In genomic region chr15:53648934-53649333, GRCh38 we compare ENCODE assay signal across 20 cellular contexts.
DNase-seq lines count a peak whose midpoint lies in the region; ATAC-seq, FAIRE-seq and TF ChIP-seq lines count a peak whose summit lies in the region.
"Had no signal": no experiment of that assay in that cellular context is flagged by ENCODE, and none has a peak within 500 bp of the region (broad histone marks: within the 10 kb centered on the region; RNA-seq: fewer than 3 reads in every experiment).

No MANE protein-coding gene starts in this region.

- intact Hi-C loops in HepG2 (cut with micrococcal nuclease; ENCODE audit: unreplicated experiment) = no loop called here

- H3K4me3 ChIP-seq in liver (ENCODE audit: low read depth in 1 of 3, low read length in 3 of 3) (no peak overlapping the region), HepG2 (replicated peaks in 1 of 3; ENCODE audit: insufficient read depth in 1 of 3, low read depth in 2 of 3, low read length in 3 of 3) (no peak overlapping the region)
- H3K4me3 ChIP-seq: A549; BLaER1 treated with 17β-estradiol and CSF1 and Interleukin-3, amounts not matched to agents 10 nM and 100 nM had no signal

- POLR2A ChIA-PET in HepG2 (lab: Yijun Ruan, JAX) = no interaction called here

- CTCF ChIA-PET in HepG2 (lab: Yijun Ruan, JAX; ENCODE audit: low intra/inter-chr PET ratio, low total read pairs) = no interaction called here

- H3K27ac ChIP-seq in liver (ENCODE audit: low read depth in 1 of 2, low read length in 2 of 2) = no peak overlapping the region
- no peak overlapping the region for H3K27ac ChIP-seq in HepG2 (ENCODE audit: extremely low read length, insufficient read depth, low read length)
- H3K27ac ChIP-seq: 22Rv1; A549; BLaER1 treated with 17β-estradiol and CSF1 and Interleukin-3, amounts not matched to agents 10 nM and 100 nM; C4-2B had no signal

- DNase-seq in HepG2 (ENCODE audit: low spot score) (no peak), left lobe of liver (ENCODE audit: low spot score) (no peak), HK-2 (ENCODE audit: unreplicated experiment) (no peak)
- DNase-seq: AML-193; Caco-2; Calu3; CD4-positive, alpha-beta T cell; CD8-positive, alpha-beta T cell; DMS79 treated with DMSO at 0.1 percent for 48 hours; GF-D8 had no signal

- no peak overlapping the region for H3K4me2 ChIP-seq in HepG2 (ENCODE audit: low read depth, low read length)
- H3K4me2 ChIP-seq: A549; BLaER1 treated with 17β-estradiol and CSF1 and Interleukin-3, amounts not matched to agents 10 nM and 100 nM had no signal

- TF ChIP-seq EP300 in HepG2 (IDR thresholded peaks at IDR 0.05; ENCODE audit: low read depth in 2 of 2, low read length in 2 of 2) (no peak), HepG2 (CRISPR knock-in tag; IDR thresholded peaks at IDR 0.05; ENCODE audit: borderline replicate concordance) (no peak)

- no peak for TF ChIP-seq POLR2A in HepG2 (IDR thresholded peaks at IDR 0.05; ENCODE audit: insufficient read depth in 1 of 2, low read depth in 2 of 2, low read length in 2 of 2)

- 63% methylated on average over 2 of the region's 2 CpGs for WGBS in liver
- WGBS in HepG2 (ENCODE audit: low lambda C conversion rate) = 47% methylated on average over 2 of the region's 2 CpGs

- peaks cover 0 to 3% (median 0%) of the 10 kb centered on the region in 4 donors for H3K36me3 ChIP-seq in liver (ENCODE audit: control insufficient read depth in 4 of 4, insufficient read depth in 3 of 4, low read depth in 1 of 4, low read length in 3 of 4)
- H3K36me3 ChIP-seq in HepG2 (replicated peaks in 1 of 2; ENCODE audit: control insufficient read depth in 1 of 2, insufficient read depth in 2 of 2, low read length in 2 of 2) = no peaks in the 10 kb centered on the region
- H3K36me3 ChIP-seq: BLaER1 treated with 17β-estradiol and CSF1 and Interleukin-3, amounts not matched to agents 10 nM and 100 nM had no signal

- no peak for TF ChIP-seq RAD21 in liver (IDR thresholded peaks at IDR 0.05)
- no peak for TF ChIP-seq RAD21 in HepG2 (CRISPR knock-in tag; IDR thresholded peaks at IDR 0.05)

- H3K9me3 ChIP-seq in liver (ENCODE audit: control insufficient read depth in 4 of 4, low read length in 3 of 4) = no peaks in the 10 kb centered on the region
- no peaks in the 10 kb centered on the region for H3K9me3 ChIP-seq in HepG2 (ENCODE audit: low read length)
- H3K9me3 ChIP-seq: A549; BLaER1 treated with 17β-estradiol and CSF1 and Interleukin-3, amounts not matched to agents 10 nM and 100 nM; Caco-2 had no signal

- no peak overlapping the region for H2AFZ ChIP-seq in HepG2 (ENCODE audit: low read length)

- BruUV-seq in HepG2 (replicated peaks; lab: Mats Ljungman, UMichigan) = no TSS peak

- H3K4me1 ChIP-seq in liver (ENCODE audit: control insufficient read depth in 4 of 4, insufficient read depth in 4 of 4, low read length in 3 of 4) = peaks cover 0 to 12% (median 4%) of the 10 kb centered on the region in 4 donors
- H3K4me1 ChIP-seq in HepG2 (ENCODE audit: insufficient read depth, low read length) = no peaks in the 10 kb centered on the region
- H3K4me1 ChIP-seq: BLaER1 treated with 17β-estradiol and CSF1 and Interleukin-3, amounts not matched to agents 10 nM and 100 nM; Caco-2 had no signal

- no peak overlapping the region for H3K9ac ChIP-seq in liver (ENCODE audit: low read depth in 1 of 2, low read length in 2 of 2)
- no peak overlapping the region for H3K9ac ChIP-seq in HepG2 (ENCODE audit: insufficient read depth, low read depth, low read length)
- H3K9ac ChIP-seq: BLaER1 treated with 17β-estradiol and CSF1 and Interleukin-3, amounts not matched to agents 10 nM and 100 nM had no signal

- no peak for ATAC-seq in HepG2
- peak; percentile 80 for ATAC-seq in left lobe of liver
- ATAC-seq in HG03565 (IDR thresholded peaks at IDR 0.05; ENCODE audit: unreplicated experiment) = no peak
- ATAC-seq: A549; CD8-positive, alpha-beta T cell had no signal

- H3K27me3 ChIP-seq in liver (ENCODE audit: control insufficient read depth in 4 of 4, insufficient read depth in 4 of 4, low read length in 3 of 4) = no peaks in the 10 kb centered on the region
- H3K27me3 ChIP-seq in HepG2 (ENCODE audit: control insufficient read depth in 1 of 2, insufficient read depth in 2 of 2, low read length in 2 of 2) = no peaks in the 10 kb centered on the region
- H3K27me3 ChIP-seq: BLaER1 treated with 17β-estradiol and CSF1 and Interleukin-3, amounts not matched to agents 10 nM and 100 nM had no signal

- FAIRE-seq in HepG2 (lab: Jason Lieb, UNC) = no peak
- FAIRE-seq: D721Med, G401.6, GM12891, GM19239 had no signal

- H4K20me1 ChIP-seq in HepG2 (ENCODE audit: insufficient read depth, low read length) = no peaks in the 10 kb centered on the region
- H4K20me1 ChIP-seq: BLaER1 treated with 17β-estradiol and CSF1 and Interleukin-3, amounts not matched to agents 10 nM and 100 nM had no signal

- in situ Hi-C loops in HepG2 (cut with HindIII; ENCODE audit: extremely low pct_ligation_motif_present, low pct_unique_long_range_greater_than_20kb) = no loop called here

- H3K79me2 ChIP-seq in HepG2 (ENCODE audit: insufficient read depth, low read length) = no peaks in the 10 kb centered on the region

- TF ChIP-seq CTCF in liver (IDR thresholded peaks at IDR 0.05; ENCODE audit: low read depth, low read length, missing input control) = no peak
- TF ChIP-seq CTCF in HepG2 (CRISPR knock-in tag; IDR thresholded peaks at IDR 0.05) = no peak

TF ChIP-seq in liver, 16 proteins besides CTCF, POLR2A, EP300 and RAD21:
- peak; percentile 14 for TF ChIP-seq SP1 (IDR thresholded peaks at IDR 0.05)
- TF ChIP-seq JUND (IDR thresholded peaks at IDR 0.05) = no peak
- TF ChIP-seq ATF3 (IDR thresholded peaks at IDR 0.05) = no peak
- TF ChIP-seq RXRA (IDR thresholded peaks at IDR 0.05) = peak; percentile 86 to 89
- TF ChIP-seq HNF4A (conservative IDR thresholded peaks at IDR 0.05) = peak in 1 of 2 donors; percentile 12
- TF ChIP-seq EGR1 (IDR thresholded peaks at IDR 0.05; ENCODE audit: low read depth in 2 of 2) = no peak
TF ChIP-seq in liver: peak in this region for 3.

TF ChIP-seq in HepG2, 621 proteins besides CTCF, POLR2A, EP300 and RAD21:
- TF ChIP-seq KDM6A (CRISPR knock-in tag; IDR thresholded peaks at IDR 0.05; ENCODE audit: low read depth) = no peak
- TF ChIP-seq SMAD9 (CRISPR knock-in tag; IDR thresholded peaks at IDR 0.05) = no peak
- TF ChIP-seq HDAC1 (CRISPR knock-in tag; IDR thresholded peaks at IDR 0.05) = no peak
- TF ChIP-seq CCDC6 (CRISPR knock-in tag; IDR thresholded peaks at IDR 0.05) = no peak
- TF ChIP-seq HOXA3 (CRISPR knock-in tag; IDR thresholded peaks at IDR 0.05) = no peak
- no peak for TF ChIP-seq ZNF251 (CRISPR knock-in tag; IDR thresholded peaks at IDR 0.05)
- TF ChIP-seq MAFG (CRISPR knock-in tag; IDR thresholded peaks at IDR 0.05) = no peak
- no peak for TF ChIP-seq ATF7 (IDR thresholded peaks at IDR 0.05)
- no peak for TF ChIP-seq ATF7 (CRISPR knock-in tag; IDR thresholded peaks at IDR 0.05)
- no peak for TF ChIP-seq CBX1 (IDR thresholded peaks at IDR 0.05; ENCODE audit: low read depth)
